8 cellular contexts compared by ENCODE assay signal in the genomic region with DNA sequence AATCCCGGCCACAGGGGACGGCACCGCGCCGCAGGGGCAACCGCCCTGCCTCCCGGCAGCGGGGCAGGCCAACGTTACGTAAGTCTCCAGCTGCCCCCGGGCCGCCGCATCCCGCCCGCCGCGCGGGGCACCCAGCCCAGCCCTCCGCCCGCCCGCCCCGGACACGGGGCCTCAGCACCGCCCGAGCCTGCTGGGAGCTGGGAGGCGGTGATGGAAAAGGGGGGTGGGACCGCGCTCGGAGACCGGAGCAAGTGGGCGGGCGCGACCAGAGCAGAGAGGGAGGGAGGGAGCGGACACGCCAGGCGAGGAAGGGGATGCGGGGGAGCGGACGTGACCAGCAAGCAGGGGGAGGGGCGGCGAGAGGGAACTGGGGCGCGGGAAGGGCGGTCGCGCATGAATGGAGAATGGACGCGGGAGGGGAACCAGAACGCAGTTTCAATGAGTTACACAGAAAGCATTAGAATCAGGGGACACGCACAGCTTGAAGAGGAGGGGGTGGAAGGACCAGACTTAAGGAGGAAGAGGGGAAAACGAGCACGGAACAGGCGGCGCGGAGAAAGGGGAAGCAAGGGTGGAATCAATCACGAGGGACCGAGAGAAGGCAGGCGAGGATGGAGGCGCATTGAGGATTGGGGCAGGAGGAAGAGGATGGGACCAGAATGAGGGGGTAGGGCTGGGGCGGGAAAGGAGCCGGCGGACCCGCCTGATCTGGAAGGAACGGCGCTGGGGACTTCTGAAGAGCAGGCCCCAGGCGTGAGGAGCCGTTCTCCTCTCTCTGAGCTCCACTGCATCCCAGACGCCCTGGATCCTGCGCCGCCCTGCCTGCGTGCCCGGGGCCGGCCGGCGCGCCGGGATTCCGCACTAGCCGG.
DNase-seq lines count a peak whose midpoint lies in the region; ATAC-seq lines count a peak whose summit lies in the region.

No MANE protein-coding gene starts in this region.

- peak overlapping the region; percentile 100 for H3K9ac ChIP-seq in NT2/D1 (ENCODE audit: insufficient read length, low read depth)

- H3K4me1 ChIP-seq in NT2/D1 (ENCODE audit: insufficient read depth, insufficient read length): peaks cover 3% of the 10 kb centered on the region

- H3K27me3 ChIP-seq in NT2/D1 (ENCODE audit: insufficient read depth, insufficient read length): no peaks in the 10 kb centered on the region

- H3K9me3 ChIP-seq in NT2/D1 (ENCODE audit: insufficient read depth, low read length): no peaks in the 10 kb centered on the region

- ATAC-seq in HG02852 (IDR thresholded peaks at IDR 0.05; ENCODE audit: unreplicated experiment): peak; percentile 18

- peaks cover 32% of the 10 kb centered on the region for H3K36me3 ChIP-seq in NT2/D1 (ENCODE audit: insufficient read depth, insufficient read length, low read length)

- DNase-seq in CD1c-positive myeloid dendritic cell (ENCODE audit: extremely low spot score) (peak; percentile 93), NT2/D1 (ENCODE audit: low read depth, low spot score) (peak; percentile 39), activated T-cell treated with anti-CD3 and anti-CD28 coated beads for 24 hours (ENCODE audit: low read depth) (peak; percentile 81), epidermal melanocyte (ENCODE audit: insufficient read length, low spot score) (peak; percentile 52), middle frontal gyrus (ENCODE audit: extremely low spot score, low spot score) (peak; percentile 58), COLO829 (ENCODE audit: low spot score) (no peak)
- DNase-seq in stimulated activated CD8-positive, alpha-beta memory T cell treated with anti-CD3 and anti-CD28 coated beads, Interleukin-15, amount 100 ng/mL, for 48 hours (ENCODE audit: low read depth in 2 of 2): peak; percentile 81 to 83

- peak overlapping the region; percentile 99 for H3K4me3 ChIP-seq in NT2/D1 (ENCODE audit: insufficient read length, low read depth)
